ENCODE assay signal across 8 cellular contexts in genomic region chr7:25854608-25855497, GRCh38.
DNase-seq lines count a peak whose midpoint lies in the region; ATAC-seq and TF ChIP-seq lines count a peak whose summit lies in the region.

No MANE protein-coding gene starts in this region.

- H3K4me3 ChIP-seq in GM12875 (ENCODE audit: low read depth, low read length), result no peak overlapping the region
- H3K4me3 ChIP-seq in NB4 (ENCODE audit: low read depth, low read length), result peak overlapping the region; percentile 90

- DNase-seq in AG09319 (ENCODE audit: extremely low read depth, low read depth) (peak; percentile 98), NB4 (ENCODE audit: low read depth) (peak; percentile 100), RPMI8226 (peak; percentile 47), dermis microvascular lymphatic vessel endothelial cell (ENCODE audit: low read depth in 2 of 2) (peak; percentile 53 to 87), mucosa of gallbladder (ENCODE audit: low spot score) (peak; percentile 55), GF-D8 (lab: John Stamatoyannopoulos, UW) (no peak)

- peak; percentile 92 for TF ChIP-seq POLR2A in NB4 (IDR thresholded peaks at IDR 0.05; ENCODE audit: extremely low read depth, insufficient read length)

- TF ChIP-seq CTCF in AG09319 (IDR thresholded peaks at IDR 0.05; ENCODE audit: low read depth, low read length) (peak; percentile 80), GM12875 (IDR thresholded peaks at IDR 0.05; ENCODE audit: borderline replicate concordance, insufficient read depth, low read depth, low read length) (peak; percentile 65), NB4 (IDR thresholded peaks at IDR 0.05; ENCODE audit: low read depth, low read length) (peak; percentile 85)

- no peak for ATAC-seq in HG02798 (IDR thresholded peaks at IDR 0.05; ENCODE audit: poor library complexity, unreplicated experiment)
